10 cellular contexts compared by ENCODE assay signal in genomic region chr11:128465946-128466688, GRCh38.
DNase-seq lines count a peak whose midpoint lies in the region; ATAC-seq lines count a peak whose summit lies in the region.
"Had no signal": no experiment of that assay in that cellular context is flagged by ENCODE, and none has a peak within 500 bp of the region (broad histone marks: within the 10 kb centered on the region; RNA-seq: fewer than 3 reads in every experiment).

No MANE protein-coding gene starts in this region.

- peaks cover 95% of the 10 kb centered on the region for H3K36me3 Mint-ChIP-seq in activated CD4-positive, alpha-beta T cell treated with anti-CD3 and anti-CD28 coated beads for 36 hours (ENCODE audit: low read depth)
- peaks cover 93% of the 10 kb centered on the region for H3K36me3 Mint-ChIP-seq in activated T-helper 1 cell treated with anti-CD3 and anti-CD28 coated beads, Interleukin-12 subunit alpha, Interleukin-12 subunit beta, Interleukin-2, Interleukin-4 antibody, amounts not matched to agents 30 ng/mL and 10 ng/mL and 1 ng/mL, durations not matched to agents 14 hours and 24 hours and 36 hours (ENCODE audit: low read depth)
- H3K36me3 Mint-ChIP-seq in immature natural killer cell, result peaks cover 42 to 73% (median 57%) of the 10 kb centered on the region in 3 donors

- no peaks in the 10 kb centered on the region for H3K27me3 Mint-ChIP-seq in activated CD4-positive, alpha-beta T cell treated with anti-CD3 and anti-CD28 coated beads for 36 hours
- no peaks in the 10 kb centered on the region for H3K27me3 Mint-ChIP-seq in activated T-helper 1 cell treated with anti-CD3 and anti-CD28 coated beads, Interleukin-12 subunit alpha, Interleukin-12 subunit beta, Interleukin-2, Interleukin-4 antibody, amounts not matched to agents 30 ng/mL and 10 ng/mL and 1 ng/mL, durations not matched to agents 14 hours and 24 hours and 36 hours (ENCODE audit: insufficient read depth)
- H3K27me3 Mint-ChIP-seq in immature natural killer cell (ENCODE audit: low read depth in 3 of 3), result peaks cover 6 to 13% (median 8%) of the 10 kb centered on the region in 3 donors

- ATAC-seq in activated CD4-positive, alpha-beta T cell treated with anti-CD3 and anti-CD28 coated beads for 36 hours, result no peak
- ATAC-seq in stimulated activated naive CD8-positive, alpha-beta T cell treated with anti-CD3 and anti-CD28 coated beads, Interleukin-15, Interleukin-2, amounts not matched to agents 100 U/mL and 50 U/mL, for 24 hours, result no peak

- peak overlapping the region; percentile 99 for H3K27ac Mint-ChIP-seq in activated CD4-positive, alpha-beta T cell treated with anti-CD3 and anti-CD28 coated beads for 36 hours
- peak overlapping the region; percentile 95 for H3K27ac Mint-ChIP-seq in activated T-helper 1 cell treated with anti-CD3 and anti-CD28 coated beads, Interleukin-12 subunit alpha, Interleukin-12 subunit beta, Interleukin-2, Interleukin-4 antibody, amounts not matched to agents 30 ng/mL and 10 ng/mL and 1 ng/mL, durations not matched to agents 14 hours and 24 hours and 36 hours
- H3K27ac Mint-ChIP-seq in immature natural killer cell, result peak overlapping the region; percentile 91 to 99 (median 98)

- peak; percentile 45 for DNase-seq in activated CD4-positive, alpha-beta T cell treated with anti-CD3 and anti-CD28 coated beads for 36 hours
- no peak for DNase-seq in activated CD4-positive, alpha-beta T cell treated with anti-CD3 and anti-CD28 coated beads, Interleukin-2, amount 50 U/mL, for 1 hour
- no peak for DNase-seq in activated T-helper 1 cell treated with anti-CD3 and anti-CD28 coated beads, Interleukin-12 subunit alpha, Interleukin-12 subunit beta, Interleukin-2, Interleukin-4 antibody, amounts not matched to agents 30 ng/mL and 10 ng/mL and 1 ng/mL, durations not matched to agents 14 hours and 24 hours and 36 hours (ENCODE audit: low spot score)
- DNase-seq in immature natural killer cell (no peak), NCI-H1694 treated with DMSO at 0.1 percent for 48 hours (lab: John Stamatoyannopoulos, UW) (no peak), head of caudate nucleus (no peak), SKM-1 treated with dmso at 0.1 percent for 144 hours (lab: John Stamatoyannopoulos, UW; ENCODE audit: unreplicated experiment) (no peak)
- DNase-seq in stimulated activated naive CD8-positive, alpha-beta T cell treated with anti-CD3 and anti-CD28 coated beads, Interleukin-15, Interleukin-2, amounts not matched to agents 100 U/mL and 50 U/mL, for 24 hours, result peak; percentile 55
- DNase-seq: nucleus accumbens, SIG-M5 had no signal

- peak overlapping the region; percentile 59 for H3K4me3 Mint-ChIP-seq in activated CD4-positive, alpha-beta T cell treated with anti-CD3 and anti-CD28 coated beads for 36 hours
- peak overlapping the region; percentile 83 for H3K4me3 Mint-ChIP-seq in activated T-helper 1 cell treated with anti-CD3 and anti-CD28 coated beads, Interleukin-12 subunit alpha, Interleukin-12 subunit beta, Interleukin-2, Interleukin-4 antibody, amounts not matched to agents 30 ng/mL and 10 ng/mL and 1 ng/mL, durations not matched to agents 14 hours and 24 hours and 36 hours
- H3K4me3 Mint-ChIP-seq in immature natural killer cell, result peak overlapping the region; percentile 25 to 76 (median 64)

- no peaks in the 10 kb centered on the region for H3K9me3 Mint-ChIP-seq in activated CD4-positive, alpha-beta T cell treated with anti-CD3 and anti-CD28 coated beads for 36 hours (ENCODE audit: low read depth)
- no peaks in the 10 kb centered on the region for H3K9me3 Mint-ChIP-seq in activated T-helper 1 cell treated with anti-CD3 and anti-CD28 coated beads, Interleukin-12 subunit alpha, Interleukin-12 subunit beta, Interleukin-2, Interleukin-4 antibody, amounts not matched to agents 30 ng/mL and 10 ng/mL and 1 ng/mL, durations not matched to agents 14 hours and 24 hours and 36 hours
- no peaks in the 10 kb centered on the region for H3K9me3 Mint-ChIP-seq in immature natural killer cell

- POLR2A ChIA-PET in activated CD4-positive, alpha-beta T cell treated with anti-CD3 and anti-CD28 coated beads for 36 hours (lab: Charles Lee), result interaction anchor here (0.6 to 1.8 kb wide), 5 partner anchors 10 to 166 kb away, joined by 3 to 7 read pairs (median 5); no protein-coding TSS in a partner anchor

- CTCF ChIA-PET in activated CD4-positive, alpha-beta T cell treated with anti-CD3 and anti-CD28 coated beads for 36 hours (lab: Charles Lee), result interaction anchor here (0.5 to 6.0 kb wide), 14 partner anchors 10 to 308 kb away, joined by 3 to 34 read pairs (median 3); no protein-coding TSS in a partner anchor

- H3K4me1 Mint-ChIP-seq in activated CD4-positive, alpha-beta T cell treated with anti-CD3 and anti-CD28 coated beads for 36 hours, result peaks cover 97% of the 10 kb centered on the region
- peaks cover 99% of the 10 kb centered on the region for H3K4me1 Mint-ChIP-seq in activated T-helper 1 cell treated with anti-CD3 and anti-CD28 coated beads, Interleukin-12 subunit alpha, Interleukin-12 subunit beta, Interleukin-2, Interleukin-4 antibody, amounts not matched to agents 30 ng/mL and 10 ng/mL and 1 ng/mL, durations not matched to agents 14 hours and 24 hours and 36 hours (ENCODE audit: low read depth)
- H3K4me1 Mint-ChIP-seq in immature natural killer cell, result peaks cover 96 to 100% of the 10 kb centered on the region in 2 donors

- intact Hi-C loops in activated CD4-positive, alpha-beta T cell treated with anti-CD3 and anti-CD28 coated beads for 36 hours (cut with DNase I, micrococcal nuclease), result loop anchor here in 1 of 2 experiments (2.0 to 10.0 kb wide), 2 partner anchors 43 to 369 kb away; no protein-coding TSS in a partner anchor
- intact Hi-C loops in activated T-helper 1 cell treated with anti-CD3 and anti-CD28 coated beads, Interleukin-12 subunit alpha, Interleukin-12 subunit beta, Interleukin-2, Interleukin-4 antibody, amounts not matched to agents 30 ng/mL and 10 ng/mL and 1 ng/mL, durations not matched to agents 14 hours and 24 hours and 36 hours (cut with micrococcal nuclease), result loop anchor here (2.0 kb wide), 1 partner anchor 43 kb away; no protein-coding TSS in a partner anchor
- intact Hi-C loops in head of caudate nucleus (cut with DNase I), result no loop called here

Comparison
In these comparisons a context has a peak if more than half of its experiments do, and no peak if none do; other contexts are left out.
1. DNase-seq: peak in activated CD4-positive, alpha-beta T cell treated with anti-CD3 and anti-CD28 coated beads for 36 hours (single experiment) and stimulated activated naive CD8-positive, alpha-beta T cell treated with anti-CD3 and anti-CD28 coated beads, Interleukin-15, Interleukin-2, amounts not matched to agents 100 U/mL and 50 U/mL, for 24 hours (single experiment); none in activated CD4-positive, alpha-beta T cell treated with anti-CD3 and anti-CD28 coated beads, Interleukin-2, amount 50 U/mL, for 1 hour (single experiment), activated T-helper 1 cell treated with anti-CD3 and anti-CD28 coated beads, Interleukin-12 subunit alpha, Interleukin-12 subunit beta, Interleukin-2, Interleukin-4 antibody, amounts not matched to agents 30 ng/mL and 10 ng/mL and 1 ng/mL, durations not matched to agents 14 hours and 24 hours and 36 hours (single experiment), immature natural killer cell (0 of 3), NCI-H1694 treated with DMSO at 0.1 percent for 48 hours (single experiment), head of caudate nucleus (0 of 42) and SKM-1 treated with dmso at 0.1 percent for 144 hours (single experiment).
2. Peak in every context shown above with its lines, with median percentiles within 50 percentile points of each other: H3K27ac Mint-ChIP-seq and H3K4me3 Mint-ChIP-seq.